ENCODE assay signal across 1 cellular context in the genomic region with DNA sequence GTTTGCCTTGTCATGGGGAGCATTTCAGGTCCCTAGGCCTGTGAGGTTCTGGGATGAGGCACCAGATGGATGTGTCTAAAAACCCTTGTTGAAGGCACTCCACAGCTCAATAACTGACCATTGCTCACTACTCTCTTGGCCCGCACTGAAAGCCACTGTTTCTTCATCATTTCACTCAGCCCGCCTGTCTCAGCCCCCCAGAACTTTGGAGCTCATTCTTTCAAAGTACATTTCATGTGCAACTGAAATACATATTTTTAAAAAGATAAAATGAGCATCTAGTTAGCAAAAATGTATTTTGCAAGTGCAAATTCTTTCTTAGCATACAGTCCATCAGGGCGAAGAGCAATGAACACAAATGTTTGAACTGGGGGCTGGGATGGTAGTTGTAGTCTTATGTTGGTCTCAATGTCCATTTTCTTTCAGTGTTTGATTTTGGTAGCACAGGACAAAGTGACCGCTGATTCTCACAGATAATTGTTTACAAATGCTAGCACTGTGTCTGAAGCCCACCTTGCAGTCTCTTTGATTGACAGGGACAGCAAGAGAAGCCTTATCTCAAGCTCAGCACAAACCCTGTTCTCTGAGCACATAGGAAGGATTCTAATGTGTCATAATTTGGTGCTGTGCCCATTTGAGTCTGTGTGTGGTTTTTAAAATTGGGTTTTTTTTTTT.
TF ChIP-seq lines count a peak whose summit lies in the region.

No MANE protein-coding gene starts in this region.

TF ChIP-seq in liver, 16 proteins besides CTCF, POLR2A, EP300 and RAD21 (continued from another document):
- TF ChIP-seq, protein P1, sequence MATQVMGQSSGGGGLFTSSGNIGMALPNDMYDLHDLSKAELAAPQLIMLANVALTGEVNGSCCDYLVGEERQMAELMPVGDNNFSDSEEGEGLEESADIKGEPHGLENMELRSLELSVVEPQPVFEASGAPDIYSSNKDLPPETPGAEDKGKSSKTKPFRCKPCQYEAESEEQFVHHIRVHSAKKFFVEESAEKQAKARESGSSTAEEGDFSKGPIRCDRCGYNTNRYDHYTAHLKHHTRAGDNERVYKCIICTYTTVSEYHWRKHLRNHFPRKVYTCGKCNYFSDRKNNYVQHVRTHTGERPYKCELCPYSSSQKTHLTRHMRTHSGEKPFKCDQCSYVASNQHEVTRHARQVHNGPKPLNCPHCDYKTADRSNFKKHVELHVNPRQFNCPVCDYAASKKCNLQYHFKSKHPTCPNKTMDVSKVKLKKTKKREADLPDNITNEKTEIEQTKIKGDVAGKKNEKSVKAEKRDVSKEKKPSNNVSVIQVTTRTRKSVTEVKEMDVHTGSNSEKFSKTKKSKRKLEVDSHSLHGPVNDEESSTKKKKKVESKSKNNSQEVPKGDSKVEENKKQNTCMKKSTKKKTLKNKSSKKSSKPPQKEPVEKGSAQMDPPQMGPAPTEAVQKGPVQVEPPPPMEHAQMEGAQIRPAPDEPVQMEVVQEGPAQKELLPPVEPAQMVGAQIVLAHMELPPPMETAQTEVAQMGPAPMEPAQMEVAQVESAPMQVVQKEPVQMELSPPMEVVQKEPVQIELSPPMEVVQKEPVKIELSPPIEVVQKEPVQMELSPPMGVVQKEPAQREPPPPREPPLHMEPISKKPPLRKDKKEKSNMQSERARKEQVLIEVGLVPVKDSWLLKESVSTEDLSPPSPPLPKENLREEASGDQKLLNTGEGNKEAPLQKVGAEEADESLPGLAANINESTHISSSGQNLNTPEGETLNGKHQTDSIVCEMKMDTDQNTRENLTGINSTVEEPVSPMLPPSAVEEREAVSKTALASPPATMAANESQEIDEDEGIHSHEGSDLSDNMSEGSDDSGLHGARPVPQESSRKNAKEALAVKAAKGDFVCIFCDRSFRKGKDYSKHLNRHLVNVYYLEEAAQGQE (IDR thresholded peaks at IDR 0.05): no peak
- TF ChIP-seq, protein P2, sequence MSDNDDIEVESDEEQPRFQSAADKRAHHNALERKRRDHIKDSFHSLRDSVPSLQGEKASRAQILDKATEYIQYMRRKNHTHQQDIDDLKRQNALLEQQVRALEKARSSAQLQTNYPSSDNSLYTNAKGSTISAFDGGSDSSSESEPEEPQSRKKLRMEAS (IDR thresholded peaks at IDR 0.05): peak; percentile 51
- TF ChIP-seq HNF4G (IDR thresholded peaks at IDR 0.05) (peak; percentile 83), TAF1 (conservative IDR thresholded peaks at IDR 0.05) (no peak), EGR1 (IDR thresholded peaks at IDR 0.05; ENCODE audit: low read depth in 2 of 2) (no peak), RXRA (IDR thresholded peaks at IDR 0.05) (peak; percentile 42 to 79), NR2F2 (IDR thresholded peaks at IDR 0.05) (no peak), YY1 (IDR thresholded peaks at IDR 0.05) (peak; percentile 81), FOXA1 (IDR thresholded peaks at IDR 0.05) (no peak), JUND (IDR thresholded peaks at IDR 0.05) (peak in 1 of 2 donors; percentile 21), FOXA2 (IDR thresholded peaks at IDR 0.05) (no peak), GABPA (IDR thresholded peaks at IDR 0.05 in 1 of 2, conservative IDR thresholded peaks at IDR 0.05 in 1 of 2) (no peak)
- TF ChIP-seq, protein P3, sequence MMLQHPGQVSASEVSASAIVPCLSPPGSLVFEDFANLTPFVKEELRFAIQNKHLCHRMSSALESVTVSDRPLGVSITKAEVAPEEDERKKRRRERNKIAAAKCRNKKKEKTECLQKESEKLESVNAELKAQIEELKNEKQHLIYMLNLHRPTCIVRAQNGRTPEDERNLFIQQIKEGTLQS (IDR thresholded peaks at IDR 0.05): no peak
